Comparison of ENCODE assay signal across 9 cellular contexts in genomic region chr17:48307814-48308411, GRCh38.
A peak's percentile ranks its signal among the peaks of the same experiment; 100 is the strongest.
DNase-seq lines count a peak whose midpoint lies in the region; ATAC-seq and TF ChIP-seq lines count a peak whose summit lies in the region.
"Had no signal": no experiment of that assay in that cellular context is flagged by ENCODE, and none has a peak within 500 bp of the region (broad histone marks: within the 10 kb centered on the region; RNA-seq: fewer than 3 reads in every experiment).

No MANE protein-coding gene starts in this region.

- no peaks in the 10 kb centered on the region for H3K79me2 ChIP-seq in DND-41 (ENCODE audit: insufficient read depth, low read length)

- H3K9ac ChIP-seq in DND-41 (ENCODE audit: low read depth, low read length): no peak overlapping the region

- H3K4me3 Mint-ChIP-seq in activated naive CD8-positive, alpha-beta T cell treated with anti-CD3 and anti-CD28 coated beads, Interleukin-2, amount 50 U/mL, for 24 hours: no peak overlapping the region
- H3K4me3 Mint-ChIP-seq: activated naive CD4-positive, alpha-beta T cell treated with anti-CD3 and anti-CD28 coated beads, Interleukin-2, amount 50 U/mL, for 24 hours had no signal

- no peak overlapping the region for H3K4me2 ChIP-seq in DND-41 (ENCODE audit: insufficient read depth, low read length)

- DNase-seq in DND-41 (peak; percentile 54), KBM-7 (peak; percentile 72), SHP77 (lab: John Stamatoyannopoulos, UW) (peak; percentile 61 to 63), hepatic stellate cell (ENCODE audit: low spot score) (peak; percentile 11)
- DNase-seq in activated naive CD8-positive, alpha-beta T cell treated with anti-CD3 and anti-CD28 coated beads, Interleukin-2, amount 50 U/mL, for 24 hours: peak; percentile 40
- DNase-seq in stimulated activated CD4-positive, alpha-beta T cell treated with anti-CD3 and anti-CD28 coated beads, Interleukin-12 subunit alpha, Interleukin-12 subunit beta, amount 100 ng/mL, for 24 hours (ENCODE audit: low read depth in 2 of 2): peak; percentile 15 to 34

- H3K36me3 ChIP-seq in DND-41 (ENCODE audit: insufficient read depth, low read length): no peaks in the 10 kb centered on the region

- peaks cover 8% of the 10 kb centered on the region for H3K4me1 Mint-ChIP-seq in activated naive CD8-positive, alpha-beta T cell treated with anti-CD3 and anti-CD28 coated beads, Interleukin-2, amount 50 U/mL, for 24 hours

- no peaks in the 10 kb centered on the region for H3K27me3 Mint-ChIP-seq in activated naive CD8-positive, alpha-beta T cell treated with anti-CD3 and anti-CD28 coated beads, Interleukin-2, amount 50 U/mL, for 24 hours
- H3K27me3 Mint-ChIP-seq: activated naive CD4-positive, alpha-beta T cell treated with anti-CD3 and anti-CD28 coated beads, Interleukin-2, amount 50 U/mL, for 24 hours had no signal

- no peaks in the 10 kb centered on the region for H4K20me1 ChIP-seq in DND-41 (ENCODE audit: insufficient read depth, low read length)

- no peak overlapping the region for H3K27ac ChIP-seq in DND-41 (ENCODE audit: low read length)

- ATAC-seq in DND-41 (ENCODE audit: insufficient read depth, low read depth) (peak; percentile 73; the same call in 2 of the 3 replicates), HG03135 (IDR thresholded peaks at IDR 0.05; ENCODE audit: unreplicated experiment) (no peak), HG02870 (IDR thresholded peaks at IDR 0.05; ENCODE audit: unreplicated experiment) (no peak)
- peak; percentile 63 for ATAC-seq in activated naive CD8-positive, alpha-beta T cell treated with anti-CD3 and anti-CD28 coated beads, Interleukin-2, amount 50 U/mL, for 24 hours

- in situ Hi-C loops in KBM-7 (cut with MboI; ENCODE audit: low pct_unique_long_range_greater_than_20kb, low sequenced_read_pairs): no loop called here

- peak; percentile 81 for TF ChIP-seq CTCF in DND-41 (IDR thresholded peaks at IDR 0.05; ENCODE audit: borderline replicate concordance, extremely low read depth, low read length, poor library complexity, severe bottlenecking)

- H3K27me3 ChIP-seq in DND-41 (ENCODE audit: insufficient read depth, low read length, poor library complexity): peaks cover 51% of the 10 kb centered on the region

- no peaks in the 10 kb centered on the region for H3K9me3 ChIP-seq in DND-41 (ENCODE audit: insufficient read depth, low read length, severe bottlenecking)

- H3K4me3 ChIP-seq in DND-41 (ENCODE audit: low read depth in 1 of 2, low read length in 2 of 2): no peak overlapping the region

- H2AFZ ChIP-seq in DND-41 (ENCODE audit: low read depth, low read length): no peak overlapping the region

- no peaks in the 10 kb centered on the region for H3K9me3 Mint-ChIP-seq in activated naive CD8-positive, alpha-beta T cell treated with anti-CD3 and anti-CD28 coated beads, Interleukin-2, amount 50 U/mL, for 24 hours
- H3K9me3 Mint-ChIP-seq: activated naive CD4-positive, alpha-beta T cell treated with anti-CD3 and anti-CD28 coated beads, Interleukin-2, amount 50 U/mL, for 24 hours had no signal

- no peak overlapping the region for H3K27ac Mint-ChIP-seq in activated naive CD8-positive, alpha-beta T cell treated with anti-CD3 and anti-CD28 coated beads, Interleukin-2, amount 50 U/mL, for 24 hours
- H3K27ac Mint-ChIP-seq: activated naive CD4-positive, alpha-beta T cell treated with anti-CD3 and anti-CD28 coated beads, Interleukin-2, amount 50 U/mL, for 24 hours had no signal

- H3K36me3 Mint-ChIP-seq in activated naive CD8-positive, alpha-beta T cell treated with anti-CD3 and anti-CD28 coated beads, Interleukin-2, amount 50 U/mL, for 24 hours (ENCODE audit: low read depth): peaks cover 2% of the 10 kb centered on the region

- no peaks in the 10 kb centered on the region for H3K4me1 ChIP-seq in DND-41 (ENCODE audit: insufficient read depth, low read length)

Comparison
In these comparisons a context has a peak if more than half of its experiments do, and no peak if none do; other contexts are left out.
1. ATAC-seq: peak in DND-41 (single experiment) and activated naive CD8-positive, alpha-beta T cell treated with anti-CD3 and anti-CD28 coated beads, Interleukin-2, amount 50 U/mL, for 24 hours (single experiment); none in HG03135 (single experiment) and HG02870 (single experiment).
2. DNase-seq: peak in every context shown above with its lines; median percentile 72 in KBM-7; 62 in SHP77; 54 in DND-41; 40 in activated naive CD8-positive, alpha-beta T cell treated with anti-CD3 and anti-CD28 coated beads, Interleukin-2, amount 50 U/mL, for 24 hours; 24 in stimulated activated CD4-positive, alpha-beta T cell treated with anti-CD3 and anti-CD28 coated beads, Interleukin-12 subunit alpha, Interleukin-12 subunit beta, amount 100 ng/mL, for 24 hours; 11 in hepatic stellate cell.